ENCODE assay signal across 19 cellular contexts in genomic region chr1:192557841-192558595, GRCh38. TPM values are rescaled to one million over a fixed set of nuclear protein-coding genes. Genes with fewer than 3 reads are reported as not detected.
A peak's percentile ranks its signal among the peaks of the same experiment; 100 is the strongest.
DNase-seq lines count a peak whose midpoint lies in the region; ATAC-seq, FAIRE-seq and TF ChIP-seq lines count a peak whose summit lies in the region.
"Had no signal": no experiment of that assay in that cellular context is flagged by ENCODE, and none has a peak within 500 bp of the region (broad histone marks: within the 10 kb centered on the region; RNA-seq: fewer than 3 reads in every experiment).

No MANE protein-coding gene starts in this region.

- H3K4me2 ChIP-seq in SK-N-SH = peak overlapping the region; percentile 1; the same call in 1 of the 2 replicates
- H3K4me2 ChIP-seq: BLaER1 had no signal

- POLR2A ChIA-PET in SK-N-SH (lab: Yijun Ruan, JAX) = no interaction called here

- no peaks in the 10 kb centered on the region for H3K9me3 ChIP-seq in SK-N-SH
- H3K9me3 ChIP-seq in stomach smooth muscle (ENCODE audit: control insufficient read depth in 2 of 2, low read length in 2 of 2) = no peaks in the 10 kb centered on the region
- H3K9me3 ChIP-seq: BLaER1 had no signal

- H3K9me2 ChIP-seq in SK-N-SH = no peaks in the 10 kb centered on the region

- peak overlapping the region; percentile 80 for H3K9ac ChIP-seq in SK-N-SH
- no peak overlapping the region for H3K9ac ChIP-seq in stomach smooth muscle (ENCODE audit: low read length in 2 of 2)
- H3K9ac ChIP-seq: BLaER1 had no signal

- no peaks in the 10 kb centered on the region for H4K20me1 ChIP-seq in SK-N-SH (ENCODE audit: insufficient read depth)
- H4K20me1 ChIP-seq: BLaER1 had no signal

- ATAC-seq in GM21423 (IDR thresholded peaks at IDR 0.05; ENCODE audit: unreplicated experiment) = no peak
- ATAC-seq: activated T-helper 17 cell treated with anti-CD3 and anti-CD28 coated beads, Interleukin-2, amount 50 U/mL, for 72 hours had no signal

- no peak for TF ChIP-seq RAD21 in SK-N-SH (IDR thresholded peaks at IDR 0.05; ENCODE audit: low read length)

- no peak overlapping the region for H3K4me3 ChIP-seq in SK-N-SH (ENCODE audit: low read depth in 2 of 2, low read length in 1 of 2)
- no peak overlapping the region for H3K4me3 ChIP-seq in stomach smooth muscle (ENCODE audit: low read length in 2 of 2)
- H3K4me3 ChIP-seq: BLaER1 had no signal

- H3K36me3 ChIP-seq in SK-N-SH (replicated peaks in 1 of 2; ENCODE audit: control insufficient read depth in 1 of 2, insufficient read depth in 2 of 2, low read length in 1 of 2) (peaks cover 0 to 3% of the 10 kb centered on the region in 2 experiments), stomach smooth muscle (ENCODE audit: control insufficient read depth in 2 of 2, insufficient read depth in 2 of 2, low read length in 2 of 2) (no peaks in the 10 kb centered on the region)
- H3K36me3 ChIP-seq: BLaER1 had no signal

- no peaks in the 10 kb centered on the region for H3K27me3 ChIP-seq in SK-N-SH (ENCODE audit: insufficient read depth)
- H3K27me3 ChIP-seq in stomach smooth muscle (ENCODE audit: control insufficient read depth in 1 of 2, insufficient read depth in 2 of 2, low read length in 2 of 2) = no peaks in the 10 kb centered on the region
- H3K27me3 ChIP-seq: BLaER1 had no signal

- WGBS in SK-N-SH (ENCODE audit: low lambda C conversion rate) = 68% methylated on average over 4 of the region's 4 CpGs

- FAIRE-seq in GM12892 (lab: Jason Lieb, UNC) = peak; percentile 90
- FAIRE-seq: islet of Langerhans had no signal

- H3K27ac ChIP-seq in SK-N-SH (ENCODE audit: low read depth in 2 of 2, low read length in 1 of 2) (peak overlapping the region; percentile 96 to 99), stomach smooth muscle (ENCODE audit: low read length) (peak overlapping the region; percentile 49)
- H3K27ac ChIP-seq: BLaER1 had no signal

- CTCF ChIA-PET in SK-N-SH (lab: Yijun Ruan, JAX) = no interaction called here

- H3K4me1 ChIP-seq in SK-N-SH (ENCODE audit: control insufficient read depth in 1 of 2, insufficient read depth in 2 of 2, low read depth in 1 of 2, low read length in 1 of 2) (peaks cover 3 to 26% of the 10 kb centered on the region in 2 experiments), stomach smooth muscle (ENCODE audit: control insufficient read depth, insufficient read depth, low read length) (no peaks in the 10 kb centered on the region)

- TF ChIP-seq CTCF in SK-N-SH (IDR thresholded peaks at IDR 0.05) = no peak

- peaks cover 55% of the 10 kb centered on the region for H3F3A ChIP-seq in SK-N-SH (replicated peaks; ENCODE audit: insufficient read depth)

- TF ChIP-seq EP300 in SK-N-SH (IDR thresholded peaks at IDR 0.05; ENCODE audit: borderline replicate concordance in 1 of 2, low read depth in 1 of 2, low read length in 1 of 2) = peak; percentile 20 to 74; a peak in 1 of 4 replicates

- TF ChIP-seq POLR2A in GM12892 (IDR thresholded peaks at IDR 0.05; ENCODE audit: low read depth, low read length) = peak; percentile 33; the same call in 1 of the 2 replicates

- peaks cover 7% of the 10 kb centered on the region for H3K79me2 ChIP-seq in SK-N-SH (ENCODE audit: insufficient read depth)

- H2AFZ ChIP-seq in SK-N-SH (ENCODE audit: low read depth) = no peak overlapping the region

- DNase-seq in GM12892 (ENCODE audit: insufficient read length) (no peak), SK-N-SH (no peak), fibroblast of gingiva (ENCODE audit: low read depth) (peak; percentile 30), cerebellar cortex (ENCODE audit: low spot score) (no peak), foreskin melanocyte (no peak)
- DNase-seq: activated CD4-positive, CD25-positive, alpha-beta regulatory T cell; activated CD8-positive, alpha-beta memory T cell treated with anti-CD3 and anti-CD28 coated beads for 24 hours; amygdala; DMS 273 treated with DMSO at 0.1 percent for 48 hours; GOT3; Karpas-422; NCI-H1105 treated with DMSO at 0.1 percent for 48 hours; NCI-H2171; T-helper 1 cell had no signal

TF ChIP-seq in SK-N-SH, 30 proteins besides CTCF, POLR2A, EP300 and RAD21 (continues in another document):
- TF ChIP-seq SMC3 (IDR thresholded peaks at IDR 0.05; ENCODE audit: low read depth, low read length) (no peak), GATA2 (CRISPR knock-in tag; IDR thresholded peaks at IDR 0.05) (no peak), RXRA (IDR thresholded peaks at IDR 0.05; ENCODE audit: borderline replicate concordance, low read depth) (peak; percentile 48; the same call in 1 of the 2 replicates), YY1 (IDR thresholded peaks at IDR 0.05; ENCODE audit: low read depth) (no peak), FOXM1 (IDR thresholded peaks at IDR 0.05; ENCODE audit: low read depth) (peak; percentile 65; the same call in 1 of the 2 replicates), RCOR1 (IDR thresholded peaks at IDR 0.05; ENCODE audit: low read length) (no peak), SIN3A (IDR thresholded peaks at IDR 0.05; ENCODE audit: borderline replicate concordance, low read depth, low read length) (no peak), MEF2A (IDR thresholded peaks at IDR 0.05; ENCODE audit: borderline replicate concordance, low read depth) (peak; percentile 34; the same call in 1 of the 2 replicates), POLR2AphosphoS5 (IDR thresholded peaks at IDR 0.05; ENCODE audit: low read depth, low read length) (no peak; the same call in 1 of the 2 replicates), IRF3 (IDR thresholded peaks at IDR 0.05; ENCODE audit: low read depth, low read length) (no peak), TEAD4 (IDR thresholded peaks at IDR 0.05; ENCODE audit: borderline replicate concordance, insufficient read depth) (peak; percentile 31; the same call in 1 of the 2 replicates), FOSL2 (IDR thresholded peaks at IDR 0.05; ENCODE audit: borderline replicate concordance, low read depth) (peak; percentile 52; the same call in 1 of the 2 replicates), ELF1 (IDR thresholded peaks at IDR 0.05) (no peak), NFIC (IDR thresholded peaks at IDR 0.05; ENCODE audit: borderline replicate concordance) (peak; percentile 40; the same call in 1 of the 2 replicates), NRF1 (IDR thresholded peaks at IDR 0.05; ENCODE audit: low read depth, low read length) (no peak), FOXJ3 (CRISPR knock-in tag; IDR thresholded peaks at IDR 0.05) (no peak), MXI1 (IDR thresholded peaks at IDR 0.05; ENCODE audit: low read depth, low read length) (no peak), MAX (IDR thresholded peaks at IDR 0.05; ENCODE audit: low read depth) (no peak), GABPA (IDR thresholded peaks at IDR 0.05; ENCODE audit: low read depth) (no peak), TAF1 (IDR thresholded peaks at IDR 0.05; ENCODE audit: borderline replicate concordance, low read depth, low read length) (no peak), RFX5 (IDR thresholded peaks at IDR 0.05; ENCODE audit: low read length) (no peak), USF1 (IDR thresholded peaks at IDR 0.05; ENCODE audit: borderline replicate concordance, low read depth) (no peak), JUND (IDR thresholded peaks at IDR 0.05) (peak; percentile 21; the same call in 1 of the 2 replicates), EZH2phosphoT487 (IDR thresholded peaks at IDR 0.05; ENCODE audit: borderline replicate concordance, low read depth) (no peak), CHD2 (IDR thresholded peaks at IDR 0.05; ENCODE audit: low read length, partially characterized antibody) (no peak)

RNA-seq across cellular contexts. Expression of gene RGS1, which starts 17.6 kb away (rescaled TPM):
- polyA plus RNA-seq in GM12892 (2012; ENCODE audit: missing spikeins) = 434 TPM
- 0.05 and 0.12 TPM in 2 replicates for polyA plus RNA-seq in SK-N-SH (2012; rRNA removed)
- polyA plus RNA-seq in SK-N-SH (2012; cell fraction: cytosol; rRNA removed) = 0.07 and 0.18 TPM in 2 replicates
- 0.11 and 0.24 TPM in 2 replicates for polyA plus RNA-seq in SK-N-SH (2012; cell fraction: nucleus; rRNA removed)
